Comparison of ENCODE assay signal across 10 cellular contexts in genomic region chr11:121417607-121418006, GRCh38. TPM values are rescaled to one million over a fixed set of nuclear protein-coding genes. Genes with fewer than 3 reads are reported as not detected.
DNase-seq lines count a peak whose midpoint lies in the region; ATAC-seq and TF ChIP-seq lines count a peak whose summit lies in the region.
"Had no signal": no experiment of that assay in that cellular context is flagged by ENCODE, and none has a peak within 500 bp of the region (broad histone marks: within the 10 kb centered on the region; RNA-seq: fewer than 3 reads in every experiment).

No MANE protein-coding gene starts in this region.

- no peak overlapping the region for H3K4me3 Mint-ChIP-seq in activated naive CD8-positive, alpha-beta T cell treated with anti-CD3 and anti-CD28 coated beads, Interleukin-2, amount 50 U/mL, for 24 hours
- H3K4me3 Mint-ChIP-seq: H9 had no signal

- H3K27me3 ChIP-seq in left ventricle myocardium inferior (ENCODE audit: low read depth) = no peaks in the 10 kb centered on the region
- no peaks in the 10 kb centered on the region for H3K27me3 ChIP-seq in muscle layer of duodenum (ENCODE audit: low read depth, low read length)
- H3K27me3 ChIP-seq: BE2C had no signal

- H3K27ac ChIP-seq in left ventricle myocardium inferior (replicated peaks) (peak overlapping the region; percentile 60), muscle layer of duodenum (ENCODE audit: low read length) (peak overlapping the region; percentile 59)

- DNase-seq in left ventricle myocardium inferior (no peak), left ventricle myocardium superior (no peak), kidney tubule cell (ENCODE audit: low spot score) (no peak), NCI-H128 (lab: John Stamatoyannopoulos, UW; ENCODE audit: unreplicated experiment) (no peak), inferior parietal cortex (ENCODE audit: extremely low spot score) (no peak)
- DNase-seq in activated naive CD8-positive, alpha-beta T cell treated with anti-CD3 and anti-CD28 coated beads, Interleukin-2, amount 50 U/mL, for 24 hours = no peak
- no peak for DNase-seq in stimulated activated CD4-positive, alpha-beta T cell treated with anti-CD3 and anti-CD28 coated beads, Interleukin-4, amount 100 ng/mL, for 1 hour
- DNase-seq: BE2C, H9 had no signal

- intact Hi-C loops in left ventricle myocardium inferior (cut with micrococcal nuclease) (no loop called here), left ventricle myocardium superior (cut with micrococcal nuclease) (no loop called here)

- H3K36me3 ChIP-seq in left ventricle myocardium inferior (no peaks in the 10 kb centered on the region), muscle layer of duodenum (ENCODE audit: control insufficient read depth in 1 of 2, insufficient read depth in 2 of 2, low read length in 2 of 2) (no peaks in the 10 kb centered on the region)
- H3K36me3 ChIP-seq: BE2C had no signal

- TF ChIP-seq CTCF in left ventricle myocardium inferior (IDR thresholded peaks at IDR 0.05; ENCODE audit: borderline replicate concordance) = no peak

- no peaks in the 10 kb centered on the region for H3K9me3 Mint-ChIP-seq in activated naive CD8-positive, alpha-beta T cell treated with anti-CD3 and anti-CD28 coated beads, Interleukin-2, amount 50 U/mL, for 24 hours
- H3K9me3 Mint-ChIP-seq: H9 had no signal

- peaks cover 56% of the 10 kb centered on the region for H3K4me1 Mint-ChIP-seq in activated naive CD8-positive, alpha-beta T cell treated with anti-CD3 and anti-CD28 coated beads, Interleukin-2, amount 50 U/mL, for 24 hours

- no peaks in the 10 kb centered on the region for H3K27me3 Mint-ChIP-seq in activated naive CD8-positive, alpha-beta T cell treated with anti-CD3 and anti-CD28 coated beads, Interleukin-2, amount 50 U/mL, for 24 hours

- H3K4me1 ChIP-seq in left ventricle myocardium inferior (peaks cover 47% of the 10 kb centered on the region), muscle layer of duodenum (ENCODE audit: control insufficient read depth in 1 of 2, insufficient read depth in 2 of 2, low read length in 2 of 2) (peaks cover 6 to 10% of the 10 kb centered on the region in 2 donors)
- H3K4me1 ChIP-seq: BE2C had no signal

- H3K4me3 ChIP-seq in left ventricle myocardium inferior (no peak overlapping the region), muscle layer of duodenum (ENCODE audit: low read depth in 1 of 2, low read length in 2 of 2) (no peak overlapping the region)

- H3K27ac Mint-ChIP-seq in activated naive CD8-positive, alpha-beta T cell treated with anti-CD3 and anti-CD28 coated beads, Interleukin-2, amount 50 U/mL, for 24 hours = peak overlapping the region; percentile 74

- no peaks in the 10 kb centered on the region for H3K36me3 Mint-ChIP-seq in activated naive CD8-positive, alpha-beta T cell treated with anti-CD3 and anti-CD28 coated beads, Interleukin-2, amount 50 U/mL, for 24 hours (ENCODE audit: low read depth)

- no peak for ATAC-seq in left ventricle myocardium superior
- ATAC-seq in activated naive CD8-positive, alpha-beta T cell treated with anti-CD3 and anti-CD28 coated beads, Interleukin-2, amount 50 U/mL, for 24 hours = no peak

- H3K9me3 ChIP-seq in left ventricle myocardium inferior (replicated peaks) (no peaks in the 10 kb centered on the region), muscle layer of duodenum (ENCODE audit: control insufficient read depth in 1 of 2, low read length in 2 of 2) (no peaks in the 10 kb centered on the region)
- H3K9me3 ChIP-seq: BE2C had no signal

RNA-seq across cellular contexts. Expression of gene SORL1, which starts 34.5 kb away (rescaled TPM):
- total RNA-seq in left ventricle myocardium inferior (7.1 TPM), left ventricle myocardium superior (11.9 TPM)
